In the genomic region with DNA sequence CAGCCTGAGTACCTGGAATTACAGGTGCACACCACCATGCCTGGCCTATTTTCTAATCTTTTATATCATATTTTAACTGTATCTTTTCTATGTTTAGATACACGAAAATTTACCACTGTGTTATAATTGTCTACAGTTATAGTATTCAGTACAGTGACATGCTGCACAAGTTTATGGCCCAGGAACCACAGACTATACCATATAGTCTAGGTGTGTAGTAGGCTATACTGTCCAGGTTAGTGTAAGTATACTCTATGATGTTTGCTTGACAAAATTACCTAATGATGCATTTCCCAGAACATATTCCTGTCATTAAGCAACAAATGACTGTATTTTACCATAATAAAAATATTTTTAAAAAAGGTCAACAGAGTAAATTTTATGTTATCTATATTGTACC, we compare ENCODE assay signal across 27 cellular contexts. TPM values are rescaled to one million over a fixed set of nuclear protein-coding genes. Genes with fewer than 3 reads are reported as not detected.
DNase-seq lines count a peak whose midpoint lies in the region; ATAC-seq, FAIRE-seq and TF ChIP-seq lines count a peak whose summit lies in the region.
"Had no signal": no experiment of that assay in that cellular context is flagged by ENCODE, and none has a peak within 500 bp of the region (broad histone marks: within the 10 kb centered on the region; RNA-seq: fewer than 3 reads in every experiment).

No MANE protein-coding gene starts in this region.

- H2AFZ ChIP-seq in Loucy (ENCODE audit: low read length) = no peak overlapping the region

- TF ChIP-seq CTCF in Loucy (conservative IDR thresholded peaks at IDR 0.05; ENCODE audit: low read length) (no peak), mucosa of descending colon (IDR thresholded peaks at IDR 0.05) (no peak), chondrocyte (IDR thresholded peaks at IDR 0.05) (no peak)

- H3K27me3 Mint-ChIP-seq in chondrocyte (ENCODE audit: low read depth) = no peaks in the 10 kb centered on the region

- H3K27me3 ChIP-seq in Loucy (ENCODE audit: insufficient read depth, low read length, poor library complexity, severe bottlenecking) = no peaks in the 10 kb centered on the region

- no peaks in the 10 kb centered on the region for H3K9me3 Mint-ChIP-seq in chondrocyte (ENCODE audit: low read depth)
- H3K9me3 Mint-ChIP-seq: CD8-positive, alpha-beta T cell had no signal

- DNase-seq in mucosa of descending colon (peak in 1 of 3 donors; percentile 23), urothelium cell line (ENCODE audit: low spot score) (no peak), chondrocyte (ENCODE audit: low spot score) (no peak), DMS153 (lab: John Stamatoyannopoulos, UW) (no peak)
- DNase-seq in stimulated activated CD4-positive, alpha-beta T cell treated with anti-CD3 and anti-CD28 coated beads, Interleukin-2, amount 100 ng/mL, for 48 hours = no peak
- DNase-seq: Caco-2; CD8-positive, alpha-beta T cell; DMS79; EL; GF-D8; Karpas-422; MV-4-11; NCI-H1105 treated with DMSO at 0.1 percent for 48 hours; NCI-H146; NCI-H1930; NCI-H2107; NCI-H524; NCI-H748 treated with DMSO at 0.1 percent for 48 hours; SIG-M5 had no signal

- peaks cover 23% of the 10 kb centered on the region for H4K20me1 ChIP-seq in Loucy (ENCODE audit: insufficient read depth, low read length, poor library complexity, severe bottlenecking)

- H3K9me2 ChIP-seq in Loucy (replicated peaks; ENCODE audit: low read depth, low read length) = no peaks in the 10 kb centered on the region

- H3K4me3 Mint-ChIP-seq in chondrocyte (ENCODE audit: unreplicated experiment) = no peak overlapping the region
- H3K4me3 Mint-ChIP-seq: CD8-positive, alpha-beta T cell had no signal

- intact Hi-C loops in mucosa of descending colon (cut with DNase I, micrococcal nuclease) = no loop called here

- peak; percentile 78 for ATAC-seq in mucosa of descending colon
- ATAC-seq: CD8-positive, alpha-beta T cell; HCT116 had no signal

- no peaks in the 10 kb centered on the region; the same call in 1 of the 2 replicates for H3F3A ChIP-seq in Loucy (ENCODE audit: low read depth)

- H3K4me1 Mint-ChIP-seq in chondrocyte (ENCODE audit: low read depth) = peaks cover 31% of the 10 kb centered on the region

- H3K36me3 ChIP-seq in Loucy (ENCODE audit: insufficient read depth, low read length) = no peaks in the 10 kb centered on the region
- H3K36me3 ChIP-seq in mucosa of descending colon (ENCODE audit: low read depth) = no peaks in the 10 kb centered on the region

- no peak overlapping the region for H3K27ac Mint-ChIP-seq in chondrocyte (ENCODE audit: unreplicated experiment)
- H3K27ac Mint-ChIP-seq: CD8-positive, alpha-beta T cell had no signal

- H3K9me3 ChIP-seq in Loucy (ENCODE audit: insufficient read depth, low read depth, low read length) (no peaks in the 10 kb centered on the region), mucosa of descending colon (no peaks in the 10 kb centered on the region)
- H3K9me3 ChIP-seq: A549, Caco-2 had no signal

- FAIRE-seq in colon (lab: Jason Lieb, UNC) (peak; percentile 41), urothelium cell line (lab: Jason Lieb, UNC) (peak; percentile 30)
- FAIRE-seq: GM12892, H1, RCC 7860 had no signal

- peaks cover 46% of the 10 kb centered on the region for H3K4me1 ChIP-seq in Loucy (ENCODE audit: insufficient read depth, low read length, poor library complexity, severe bottlenecking)
- H3K4me1 ChIP-seq in mucosa of descending colon (ENCODE audit: low read depth) = peaks cover 28% of the 10 kb centered on the region

- H3K9ac ChIP-seq in Loucy (ENCODE audit: low read depth, low read length, poor library complexity, severe bottlenecking) = no peak overlapping the region

- peak overlapping the region; percentile 67 for H3K4me2 ChIP-seq in Loucy (ENCODE audit: low read depth, low read length, poor library complexity, severe bottlenecking)
- H3K4me2 ChIP-seq: A549 had no signal

- H3K4me3 ChIP-seq in Loucy (ENCODE audit: low read length, poor library complexity, severe bottlenecking) (peak overlapping the region; percentile 57), mucosa of descending colon (no peak overlapping the region)
- H3K4me3 ChIP-seq: A549, SK-N-MC had no signal

- H3K79me2 ChIP-seq in Loucy (ENCODE audit: insufficient read depth, low read length) = peaks cover 56% of the 10 kb centered on the region

- peaks cover 7% of the 10 kb centered on the region for H3K36me3 Mint-ChIP-seq in chondrocyte (ENCODE audit: low read depth)

RNA-seq across cellular contexts. Expression of a gene that starts 5.5 kb away (rescaled TPM):
- 100 to 1,000 TPM in 2 of 3 donors, 10 to 100 TPM in 1; 89.9 to 136 (median 128) TPM for total RNA-seq in mucosa of descending colon
- 46.3 to 50.7 TPM (median 49.0 TPM) in 3 replicates for total RNA-seq in chondrocyte
